In genomic region chr15:52463638-52464037, GRCh38 we compare ENCODE assay signal across 9 cellular contexts.
DNase-seq lines count a peak whose midpoint lies in the region; ATAC-seq, FAIRE-seq and TF ChIP-seq lines count a peak whose summit lies in the region.
"Had no signal": no experiment of that assay in that cellular context is flagged by ENCODE, and none has a peak within 500 bp of the region (broad histone marks: within the 10 kb centered on the region; RNA-seq: fewer than 3 reads in every experiment).

No MANE protein-coding gene starts in this region.

- CTCF ChIA-PET in activated CD8-positive, alpha-beta T cell treated with anti-CD3 and anti-CD28 coated beads, Interleukin-2, amount 10 ng/mL, durations not matched to agents 7 days and 5 days (lab: Charles Lee), result interaction anchor here (0.6 to 1.5 kb wide), 10 partner anchors 19 to 272 kb away, joined by 3 to 8 read pairs (median 4); no protein-coding TSS in a partner anchor

- POLR2A ChIA-PET in activated CD8-positive, alpha-beta T cell treated with anti-CD3 and anti-CD28 coated beads, Interleukin-2, amount 10 ng/mL, durations not matched to agents 7 days and 5 days (lab: Charles Lee), result interaction anchor here (0.7 kb wide), 2 partner anchors 205 to 214 kb away, joined by 3 read pairs; no protein-coding TSS in a partner anchor

- TF ChIP-seq CTCF in D721Med (IDR thresholded peaks at IDR 0.05; ENCODE audit: insufficient read depth, missing control alignments) (peak; percentile 40), brain microvascular endothelial cell (IDR thresholded peaks at IDR 0.05; ENCODE audit: low read depth, low read length, missing control alignments) (no peak)

- in situ Hi-C loops in brain microvascular endothelial cell (cut with HindIII; ENCODE audit: low pct_ligation_motif_present, low sequenced_read_pairs), result no loop called here

- H3K36me3 Mint-ChIP-seq in activated CD8-positive, alpha-beta T cell treated with anti-CD3 and anti-CD28 coated beads, Interleukin-2, amount 10 ng/mL, durations not matched to agents 7 days and 5 days (ENCODE audit: low read depth), result peaks cover 18% of the 10 kb centered on the region
- peaks cover 9% of the 10 kb centered on the region for H3K36me3 Mint-ChIP-seq in memory B cell

- no peaks in the 10 kb centered on the region for H3K27me3 Mint-ChIP-seq in activated CD8-positive, alpha-beta T cell treated with anti-CD3 and anti-CD28 coated beads, Interleukin-2, amount 10 ng/mL, durations not matched to agents 7 days and 5 days (ENCODE audit: low read depth)
- H3K27me3 Mint-ChIP-seq in memory B cell, result no peaks in the 10 kb centered on the region

- DNase-seq in D721Med (ENCODE audit: insufficient read length, low spot score) (no peak), HCEC 1CT (peak; percentile 70), memory B cell (ENCODE audit: low spot score in 2 of 2) (no peak), NCI-H510A (lab: John Stamatoyannopoulos, UW) (no peak), brain microvascular endothelial cell (no peak), NCI-H69 (lab: John Stamatoyannopoulos, UW) (no peak)
- DNase-seq in activated CD8-positive, alpha-beta T cell treated with anti-CD3 and anti-CD28 coated beads, Interleukin-2, amount 10 ng/mL, durations not matched to agents 7 days and 5 days, result no peak
- DNase-seq: anterior cingulate cortex had no signal

- no peaks in the 10 kb centered on the region for H3K36me3 ChIP-seq in brain microvascular endothelial cell (replicated peaks)

- H3K4me3 Mint-ChIP-seq in activated CD8-positive, alpha-beta T cell treated with anti-CD3 and anti-CD28 coated beads, Interleukin-2, amount 10 ng/mL, durations not matched to agents 7 days and 5 days, result no peak overlapping the region
- no peak overlapping the region for H3K4me3 Mint-ChIP-seq in memory B cell

- H3K9me3 Mint-ChIP-seq in activated CD8-positive, alpha-beta T cell treated with anti-CD3 and anti-CD28 coated beads, Interleukin-2, amount 10 ng/mL, durations not matched to agents 7 days and 5 days (ENCODE audit: insufficient read depth), result peaks cover 8% of the 10 kb centered on the region
- H3K9me3 Mint-ChIP-seq in memory B cell, result peaks cover 3% of the 10 kb centered on the region

- H3K27ac ChIP-seq in brain microvascular endothelial cell, result no peak overlapping the region

- H3K27me3 ChIP-seq in brain microvascular endothelial cell (replicated peaks), result no peaks in the 10 kb centered on the region

- H3K4me3 ChIP-seq in brain microvascular endothelial cell (ENCODE audit: low read depth, low read length), result no peak overlapping the region

- H3K4me1 Mint-ChIP-seq in activated CD8-positive, alpha-beta T cell treated with anti-CD3 and anti-CD28 coated beads, Interleukin-2, amount 10 ng/mL, durations not matched to agents 7 days and 5 days (ENCODE audit: low read depth), result peaks cover 44% of the 10 kb centered on the region
- peaks cover 25% of the 10 kb centered on the region for H3K4me1 Mint-ChIP-seq in memory B cell

- peak overlapping the region; percentile 85 for H3K27ac Mint-ChIP-seq in activated CD8-positive, alpha-beta T cell treated with anti-CD3 and anti-CD28 coated beads, Interleukin-2, amount 10 ng/mL, durations not matched to agents 7 days and 5 days
- H3K27ac Mint-ChIP-seq in memory B cell, result peak overlapping the region; percentile 79

- ATAC-seq in activated CD8-positive, alpha-beta T cell treated with anti-CD3 and anti-CD28 coated beads, Interleukin-2, amount 10 ng/mL, durations not matched to agents 7 days and 5 days, result no peak
- ATAC-seq in memory B cell (ENCODE audit: low read depth) (no peak), HG03045 (IDR thresholded peaks at IDR 0.05; ENCODE audit: unreplicated experiment) (no peak)

- no peak for FAIRE-seq in D721Med (lab: Jason Lieb, UNC)
